In genomic region chr3:128993461-128994172, GRCh38 we compare ENCODE assay signal across 1 cellular context.
TF ChIP-seq lines count a peak whose summit lies in the region.

Gene CFAP92 (minus strand): TSS chr3:128994076. CDS start chr3:128993304, 772 bp downstream.

TF ChIP-seq in WTC11, 78 proteins besides CTCF, POLR2A, EP300 and RAD21 (continued from another document and continues in another):
- TF ChIP-seq, protein P1, sequence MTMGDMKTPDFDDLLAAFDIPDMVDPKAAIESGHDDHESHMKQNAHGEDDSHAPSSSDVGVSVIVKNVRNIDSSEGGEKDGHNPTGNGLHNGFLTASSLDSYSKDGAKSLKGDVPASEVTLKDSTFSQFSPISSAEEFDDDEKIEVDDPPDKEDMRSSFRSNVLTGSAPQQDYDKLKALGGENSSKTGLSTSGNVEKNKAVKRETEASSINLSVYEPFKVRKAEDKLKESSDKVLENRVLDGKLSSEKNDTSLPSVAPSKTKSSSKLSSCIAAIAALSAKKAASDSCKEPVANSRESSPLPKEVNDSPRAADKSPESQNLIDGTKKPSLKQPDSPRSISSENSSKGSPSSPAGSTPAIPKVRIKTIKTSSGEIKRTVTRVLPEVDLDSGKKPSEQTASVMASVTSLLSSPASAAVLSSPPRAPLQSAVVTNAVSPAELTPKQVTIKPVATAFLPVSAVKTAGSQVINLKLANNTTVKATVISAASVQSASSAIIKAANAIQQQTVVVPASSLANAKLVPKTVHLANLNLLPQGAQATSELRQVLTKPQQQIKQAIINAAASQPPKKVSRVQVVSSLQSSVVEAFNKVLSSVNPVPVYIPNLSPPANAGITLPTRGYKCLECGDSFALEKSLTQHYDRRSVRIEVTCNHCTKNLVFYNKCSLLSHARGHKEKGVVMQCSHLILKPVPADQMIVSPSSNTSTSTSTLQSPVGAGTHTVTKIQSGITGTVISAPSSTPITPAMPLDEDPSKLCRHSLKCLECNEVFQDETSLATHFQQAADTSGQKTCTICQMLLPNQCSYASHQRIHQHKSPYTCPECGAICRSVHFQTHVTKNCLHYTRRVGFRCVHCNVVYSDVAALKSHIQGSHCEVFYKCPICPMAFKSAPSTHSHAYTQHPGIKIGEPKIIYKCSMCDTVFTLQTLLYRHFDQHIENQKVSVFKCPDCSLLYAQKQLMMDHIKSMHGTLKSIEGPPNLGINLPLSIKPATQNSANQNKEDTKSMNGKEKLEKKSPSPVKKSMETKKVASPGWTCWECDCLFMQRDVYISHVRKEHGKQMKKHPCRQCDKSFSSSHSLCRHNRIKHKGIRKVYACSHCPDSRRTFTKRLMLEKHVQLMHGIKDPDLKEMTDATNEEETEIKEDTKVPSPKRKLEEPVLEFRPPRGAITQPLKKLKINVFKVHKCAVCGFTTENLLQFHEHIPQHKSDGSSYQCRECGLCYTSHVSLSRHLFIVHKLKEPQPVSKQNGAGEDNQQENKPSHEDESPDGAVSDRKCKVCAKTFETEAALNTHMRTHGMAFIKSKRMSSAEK (CRISPR knock-in tag; IDR thresholded peaks at IDR 0.05; ENCODE audit: borderline replicate concordance) = no peak
- TF ChIP-seq GRHL2 (CRISPR knock-in tag; IDR thresholded peaks at IDR 0.05; ENCODE audit: insufficient replicate concordance, severe bottlenecking) = no peak
- no peak for TF ChIP-seq STAT6 (CRISPR knock-in tag; conservative IDR thresholded peaks at IDR 0.05; ENCODE audit: low read depth)
- TF ChIP-seq TCF7 (CRISPR knock-in tag; IDR thresholded peaks at IDR 0.05; ENCODE audit: low read depth) = no peak
- no peak for TF ChIP-seq NFATC4 (CRISPR knock-in tag; IDR thresholded peaks at IDR 0.05)
- no peak for TF ChIP-seq ZSCAN18 (CRISPR knock-in tag; IDR thresholded peaks at IDR 0.05)
- 0 out of 2 replicates have a peak, but pooled peaks have one; percentile 62 for TF ChIP-seq ZBTB43 (CRISPR knock-in tag; IDR thresholded peaks at IDR 0.05)
- peak; percentile 78; the same call in 1 of the 2 replicates for TF ChIP-seq ELF4 (CRISPR knock-in tag; IDR thresholded peaks at IDR 0.05; ENCODE audit: low read depth)
- TF ChIP-seq, protein P2, sequence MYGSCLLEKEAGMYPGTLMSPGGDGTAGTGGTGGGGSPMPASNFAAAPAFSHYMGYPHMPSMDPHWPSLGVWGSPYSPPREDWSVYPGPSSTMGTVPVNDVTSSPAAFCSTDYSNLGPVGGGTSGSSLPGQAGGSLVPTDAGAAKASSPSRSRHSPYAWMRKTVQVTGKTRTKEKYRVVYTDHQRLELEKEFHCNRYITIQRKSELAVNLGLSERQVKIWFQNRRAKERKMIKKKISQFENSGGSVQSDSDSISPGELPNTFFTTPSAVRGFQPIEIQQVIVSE (CRISPR knock-in tag; IDR thresholded peaks at IDR 0.05; ENCODE audit: borderline replicate concordance) = no peak
- TF ChIP-seq ESRRA (CRISPR knock-in tag; IDR thresholded peaks at IDR 0.05; ENCODE audit: borderline replicate concordance) = peak; percentile 89; the same call in 1 of the 2 replicates
- TF ChIP-seq ZNF138 (CRISPR knock-in tag; conservative IDR thresholded peaks at IDR 0.05) = no peak; the same call in 1 of the 2 replicates
- no peak for TF ChIP-seq JUN (CRISPR knock-in tag; IDR thresholded peaks at IDR 0.05)
- 0 out of 2 replicates have a peak, but pooled peaks have one; percentile 69 for TF ChIP-seq ZBTB21 (CRISPR knock-in tag; IDR thresholded peaks at IDR 0.05; ENCODE audit: borderline replicate concordance)
- TF ChIP-seq SMAD3 (CRISPR knock-in tag; IDR thresholded peaks at IDR 0.05; ENCODE audit: borderline replicate concordance) = peak; percentile 54; the same call in 1 of the 2 replicates
- TF ChIP-seq, protein P3, sequence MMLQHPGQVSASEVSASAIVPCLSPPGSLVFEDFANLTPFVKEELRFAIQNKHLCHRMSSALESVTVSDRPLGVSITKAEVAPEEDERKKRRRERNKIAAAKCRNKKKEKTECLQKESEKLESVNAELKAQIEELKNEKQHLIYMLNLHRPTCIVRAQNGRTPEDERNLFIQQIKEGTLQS (CRISPR knock-in tag; conservative IDR thresholded peaks at IDR 0.05) = 0 out of 2 replicates have a peak, but pooled peaks have one; percentile 48
- peak; percentile 20; the same call in 1 of the 2 replicates for TF ChIP-seq TEAD4 (CRISPR knock-in tag; IDR thresholded peaks at IDR 0.05)
- TF ChIP-seq, protein P4, sequence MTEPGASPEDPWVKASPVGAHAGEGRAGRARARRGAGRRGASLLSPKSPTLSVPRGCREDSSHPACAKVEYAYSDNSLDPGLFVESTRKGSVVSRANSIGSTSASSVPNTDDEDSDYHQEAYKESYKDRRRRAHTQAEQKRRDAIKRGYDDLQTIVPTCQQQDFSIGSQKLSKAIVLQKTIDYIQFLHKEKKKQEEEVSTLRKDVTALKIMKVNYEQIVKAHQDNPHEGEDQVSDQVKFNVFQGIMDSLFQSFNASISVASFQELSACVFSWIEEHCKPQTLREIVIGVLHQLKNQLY (CRISPR knock-in tag; IDR thresholded peaks at IDR 0.05) = no peak
- TF ChIP-seq, protein P5, sequence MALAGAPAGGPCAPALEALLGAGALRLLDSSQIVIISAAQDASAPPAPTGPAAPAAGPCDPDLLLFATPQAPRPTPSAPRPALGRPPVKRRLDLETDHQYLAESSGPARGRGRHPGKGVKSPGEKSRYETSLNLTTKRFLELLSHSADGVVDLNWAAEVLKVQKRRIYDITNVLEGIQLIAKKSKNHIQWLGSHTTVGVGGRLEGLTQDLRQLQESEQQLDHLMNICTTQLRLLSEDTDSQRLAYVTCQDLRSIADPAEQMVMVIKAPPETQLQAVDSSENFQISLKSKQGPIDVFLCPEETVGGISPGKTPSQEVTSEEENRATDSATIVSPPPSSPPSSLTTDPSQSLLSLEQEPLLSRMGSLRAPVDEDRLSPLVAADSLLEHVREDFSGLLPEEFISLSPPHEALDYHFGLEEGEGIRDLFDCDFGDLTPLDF (CRISPR knock-in tag; IDR thresholded peaks at IDR 0.05) = no peak
- peak; percentile 73; the same call in 1 of the 2 replicates for TF ChIP-seq ATF1 (CRISPR knock-in tag; IDR thresholded peaks at IDR 0.05)
- TF ChIP-seq, protein P6, sequence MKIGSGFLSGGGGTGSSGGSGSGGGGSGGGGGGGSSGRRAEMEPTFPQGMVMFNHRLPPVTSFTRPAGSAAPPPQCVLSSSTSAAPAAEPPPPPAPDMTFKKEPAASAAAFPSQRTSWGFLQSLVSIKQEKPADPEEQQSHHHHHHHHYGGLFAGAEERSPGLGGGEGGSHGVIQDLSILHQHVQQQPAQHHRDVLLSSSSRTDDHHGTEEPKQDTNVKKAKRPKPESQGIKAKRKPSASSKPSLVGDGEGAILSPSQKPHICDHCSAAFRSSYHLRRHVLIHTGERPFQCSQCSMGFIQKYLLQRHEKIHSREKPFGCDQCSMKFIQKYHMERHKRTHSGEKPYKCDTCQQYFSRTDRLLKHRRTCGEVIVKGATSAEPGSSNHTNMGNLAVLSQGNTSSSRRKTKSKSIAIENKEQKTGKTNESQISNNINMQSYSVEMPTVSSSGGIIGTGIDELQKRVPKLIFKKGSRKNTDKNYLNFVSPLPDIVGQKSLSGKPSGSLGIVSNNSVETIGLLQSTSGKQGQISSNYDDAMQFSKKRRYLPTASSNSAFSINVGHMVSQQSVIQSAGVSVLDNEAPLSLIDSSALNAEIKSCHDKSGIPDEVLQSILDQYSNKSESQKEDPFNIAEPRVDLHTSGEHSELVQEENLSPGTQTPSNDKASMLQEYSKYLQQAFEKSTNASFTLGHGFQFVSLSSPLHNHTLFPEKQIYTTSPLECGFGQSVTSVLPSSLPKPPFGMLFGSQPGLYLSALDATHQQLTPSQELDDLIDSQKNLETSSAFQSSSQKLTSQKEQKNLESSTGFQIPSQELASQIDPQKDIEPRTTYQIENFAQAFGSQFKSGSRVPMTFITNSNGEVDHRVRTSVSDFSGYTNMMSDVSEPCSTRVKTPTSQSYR (CRISPR knock-in tag; IDR thresholded peaks at IDR 0.05) = no peak
- TF ChIP-seq, protein P7, sequence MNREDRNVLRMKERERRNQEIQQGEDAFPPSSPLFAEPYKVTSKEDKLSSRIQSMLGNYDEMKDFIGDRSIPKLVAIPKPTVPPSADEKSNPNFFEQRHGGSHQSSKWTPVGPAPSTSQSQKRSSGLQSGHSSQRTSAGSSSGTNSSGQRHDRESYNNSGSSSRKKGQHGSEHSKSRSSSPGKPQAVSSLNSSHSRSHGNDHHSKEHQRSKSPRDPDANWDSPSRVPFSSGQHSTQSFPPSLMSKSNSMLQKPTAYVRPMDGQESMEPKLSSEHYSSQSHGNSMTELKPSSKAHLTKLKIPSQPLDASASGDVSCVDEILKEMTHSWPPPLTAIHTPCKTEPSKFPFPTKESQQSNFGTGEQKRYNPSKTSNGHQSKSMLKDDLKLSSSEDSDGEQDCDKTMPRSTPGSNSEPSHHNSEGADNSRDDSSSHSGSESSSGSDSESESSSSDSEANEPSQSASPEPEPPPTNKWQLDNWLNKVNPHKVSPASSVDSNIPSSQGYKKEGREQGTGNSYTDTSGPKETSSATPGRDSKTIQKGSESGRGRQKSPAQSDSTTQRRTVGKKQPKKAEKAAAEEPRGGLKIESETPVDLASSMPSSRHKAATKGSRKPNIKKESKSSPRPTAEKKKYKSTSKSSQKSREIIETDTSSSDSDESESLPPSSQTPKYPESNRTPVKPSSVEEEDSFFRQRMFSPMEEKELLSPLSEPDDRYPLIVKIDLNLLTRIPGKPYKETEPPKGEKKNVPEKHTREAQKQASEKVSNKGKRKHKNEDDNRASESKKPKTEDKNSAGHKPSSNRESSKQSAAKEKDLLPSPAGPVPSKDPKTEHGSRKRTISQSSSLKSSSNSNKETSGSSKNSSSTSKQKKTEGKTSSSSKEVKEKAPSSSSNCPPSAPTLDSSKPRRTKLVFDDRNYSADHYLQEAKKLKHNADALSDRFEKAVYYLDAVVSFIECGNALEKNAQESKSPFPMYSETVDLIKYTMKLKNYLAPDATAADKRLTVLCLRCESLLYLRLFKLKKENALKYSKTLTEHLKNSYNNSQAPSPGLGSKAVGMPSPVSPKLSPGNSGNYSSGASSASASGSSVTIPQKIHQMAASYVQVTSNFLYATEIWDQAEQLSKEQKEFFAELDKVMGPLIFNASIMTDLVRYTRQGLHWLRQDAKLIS (CRISPR knock-in tag; IDR thresholded peaks at IDR 0.05; ENCODE audit: borderline replicate concordance) = no peak
- TF ChIP-seq ZNF232 (CRISPR knock-in tag; IDR thresholded peaks at IDR 0.05) = peak; percentile 90
- no peak for TF ChIP-seq ZNF671 (CRISPR knock-in tag; IDR thresholded peaks at IDR 0.05)
- TF ChIP-seq NR1H2 (CRISPR knock-in tag; IDR thresholded peaks at IDR 0.05) = no peak
- no peak for TF ChIP-seq PRRX2 (CRISPR knock-in tag; IDR thresholded peaks at IDR 0.05)
- TF ChIP-seq ZNF416 (CRISPR knock-in tag; IDR thresholded peaks at IDR 0.05) = no peak
- TF ChIP-seq KAT7 (CRISPR knock-in tag; IDR thresholded peaks at IDR 0.05; ENCODE audit: borderline replicate concordance) = 0 out of 2 replicates have a peak, but pooled peaks have one; percentile 64
- TF ChIP-seq EMX1 (CRISPR knock-in tag; IDR thresholded peaks at IDR 0.05) = no peak
- TF ChIP-seq CREB1 (CRISPR knock-in tag; IDR thresholded peaks at IDR 0.05) = no peak
- TF ChIP-seq AR (CRISPR knock-in tag; IDR thresholded peaks at IDR 0.05) = no peak
